8 cellular contexts compared by ENCODE assay signal in genomic region chr2:234951386-234952269, GRCh38. TPM values are rescaled to one million over a fixed set of nuclear protein-coding genes. Genes with fewer than 3 reads are reported as not detected.
DNase-seq lines count a peak whose midpoint lies in the region; ATAC-seq, FAIRE-seq and TF ChIP-seq lines count a peak whose summit lies in the region.

Gene SH3BP4, plus strand, starts transcription at chr2:234952017. Its CDS starts 82,986 bp downstream, at chr2:235035003.

- H3K9me3 ChIP-seq in Peyer's patch: no peaks in the 10 kb centered on the region
- H3K9me3 ChIP-seq in K562 (replicated peaks; ENCODE audit: control insufficient read depth, insufficient read depth, low read depth, low read length): no peaks in the 10 kb centered on the region
- no peaks in the 10 kb centered on the region for H3K9me3 ChIP-seq in hepatocyte (ENCODE audit: low read depth)
- no peaks in the 10 kb centered on the region for H3K9me3 ChIP-seq in prostate gland

- no peak for TF ChIP-seq RAD21 in K562 (CRISPR knock-in tag; conservative IDR thresholded peaks at IDR 0.05 in 1 of 2, IDR thresholded peaks at IDR 0.05 in 1 of 2)

- ATAC-seq in K562 (peak; percentile 77), GM18861 (IDR thresholded peaks at IDR 0.05; ENCODE audit: unreplicated experiment) (no peak), GM21786 (IDR thresholded peaks at IDR 0.05; ENCODE audit: unreplicated experiment) (no peak)

- H3K27ac ChIP-seq in Peyer's patch (peak within 1 kb of the TSS; percentile 65 to 87 (median 77)), K562 (ENCODE audit: extremely low read depth, low read depth, low read length) (no peak within 1 kb of the TSS), hepatocyte (peak within 1 kb of the TSS; percentile 94), prostate gland (peak within 1 kb of the TSS; percentile 89 to 95)

- H3K4me3 ChIP-seq in Peyer's patch (peak within 1 kb of the TSS; percentile 56 to 89 (median 64)), K562 (no peak within 1 kb of the TSS), hepatocyte (peak within 1 kb of the TSS; percentile 98), prostate gland (peak within 1 kb of the TSS; percentile 62 to 92)

- peak; percentile 3 for DNase-seq in stimulated activated naive CD4-positive, alpha-beta T cell treated with Interleukin-2 at 50 U/mL for 16 hours (lab: John Stamatoyannopoulos, UW)
- no peak for DNase-seq in stimulated activated naive CD4-positive, alpha-beta T cell (lab: John Stamatoyannopoulos, UW)
- DNase-seq in Peyer's patch: peak; percentile 38 to 89 (median 85)
- peak; percentile 11 to 81 (median 65) for DNase-seq in K562 (ENCODE audit: extremely low read depth in 1 of 4, low spot score in 3 of 4)
- DNase-seq in hepatocyte (ENCODE audit: low spot score): peak; percentile 95
- DNase-seq in prostate gland (ENCODE audit: low spot score): peak; percentile 92

- no peak for FAIRE-seq in K562 (lab: Jason Lieb, UNC)

- POLR2A ChIA-PET in K562 (lab: Yijun Ruan, JAX): no interaction called here

- CTCF ChIA-PET in K562 (lab: Yijun Ruan, JAX; ENCODE audit: low intra/inter-chr PET ratio): no interaction called here

- H4K20me1 ChIP-seq in K562 (replicated peaks; ENCODE audit: control insufficient read depth, insufficient read depth, low read length): no peaks in the 10 kb centered on the region
- H4K20me1 ChIP-seq in hepatocyte (ENCODE audit: insufficient read depth, poor library complexity, severe bottlenecking): peaks cover 3% of the 10 kb centered on the region

- no peak within 1 kb of the TSS for H2AFZ ChIP-seq in K562 (ENCODE audit: low read depth, low read length)
- peak within 1 kb of the TSS; percentile 86 for H2AFZ ChIP-seq in hepatocyte

- in situ Hi-C loops in K562 (cut with MboI): no loop called here

- H3K27me3 ChIP-seq in Peyer's patch: no peaks in the 10 kb centered on the region
- H3K27me3 ChIP-seq in K562 (ENCODE audit: control insufficient read depth in 2 of 2, insufficient read depth in 2 of 2, low read length in 2 of 2): peaks cover 0 to 20% of the 10 kb centered on the region in 2 experiments; a peak in 3 of 5 replicates
- no peaks in the 10 kb centered on the region for H3K27me3 ChIP-seq in hepatocyte
- H3K27me3 ChIP-seq in prostate gland (replicated peaks; ENCODE audit: insufficient read depth): no peaks in the 10 kb centered on the region

- 26% methylated on average over 31 of the region's 113 CpGs for WGBS in K562 (ENCODE audit: insufficient coverage, low coverage, missing lambda C conversion rate)
- 1% methylated on average over 40 of the region's 113 CpGs for WGBS in hepatocyte (ENCODE audit: low lambda C conversion rate, missing lambda C conversion rate)
- under 1% methylated on average over 55 of the region's 113 CpGs for WGBS in prostate gland

- intact Hi-C loops in K562 (cut with micrococcal nuclease) (no loop called here), prostate gland (cut with DNase I) (no loop called here)

- H3K9me1 ChIP-seq in K562 (ENCODE audit: control insufficient read depth, insufficient read depth, low read length): no peaks in the 10 kb centered on the region

- H3K36me3 ChIP-seq in Peyer's patch (no peaks in the 10 kb centered on the region), K562 (ENCODE audit: control insufficient read depth, insufficient read depth, low read length) (no peaks in the 10 kb centered on the region), hepatocyte (replicated peaks; ENCODE audit: insufficient read depth, low read depth) (no peaks in the 10 kb centered on the region), prostate gland (no peaks in the 10 kb centered on the region)

- H3K4me2 ChIP-seq in K562 (ENCODE audit: insufficient read depth, low read length): no peak within 1 kb of the TSS
- peak within 1 kb of the TSS; percentile 99 for H3K4me2 ChIP-seq in hepatocyte

- BruUV-seq in K562 (replicated peaks; lab: Mats Ljungman, UMichigan): no TSS peak

- H3K79me2 ChIP-seq in K562 (ENCODE audit: control insufficient read depth, insufficient read depth, low read length) (no peaks in the 10 kb centered on the region), hepatocyte (peaks cover 44% of the 10 kb centered on the region)

- H3K9me2 ChIP-seq in hepatocyte (replicated peaks; ENCODE audit: insufficient read depth): no peaks in the 10 kb centered on the region

- no peak within 1 kb of the TSS for H3K9ac ChIP-seq in K562 (ENCODE audit: insufficient read depth in 1 of 2, low read depth in 2 of 2, low read length in 2 of 2)

- TF ChIP-seq POLR2A in Peyer's patch (IDR thresholded peaks at IDR 0.05) (no peak), K562 (conservative IDR thresholded peaks at IDR 0.05) (no peak), prostate gland (IDR thresholded peaks at IDR 0.05) (peak; percentile 50)

- H3K4me1 ChIP-seq in Peyer's patch: peaks cover 0 to 38% (median 2%) of the 10 kb centered on the region in 4 donors
- H3K4me1 ChIP-seq in K562 (replicated peaks in 1 of 2; ENCODE audit: control insufficient read depth in 2 of 2, insufficient read depth in 2 of 2, low read length in 2 of 2): no peaks in the 10 kb centered on the region
- H3K4me1 ChIP-seq in hepatocyte (ENCODE audit: insufficient read depth): peaks cover 38% of the 10 kb centered on the region
- H3K4me1 ChIP-seq in prostate gland (replicated peaks): no peaks in the 10 kb centered on the region

- TF ChIP-seq CTCF in Peyer's patch (IDR thresholded peaks at IDR 0.05) (no peak), K562 (IDR thresholded peaks at IDR 0.05 in 2 of 3, conservative IDR thresholded peaks at IDR 0.05 in 1 of 3; ENCODE audit: insufficient read depth in 2 of 3, low read depth in 1 of 3, low read length in 3 of 3) (no peak), hepatocyte (IDR thresholded peaks at IDR 0.05; ENCODE audit: poor library complexity) (no peak), prostate gland (IDR thresholded peaks at IDR 0.05) (no peak)

- TF ChIP-seq EP300 in K562 (IDR thresholded peaks at IDR 0.05; ENCODE audit: low read length): no peak

TF ChIP-seq in K562, 482 proteins besides CTCF, POLR2A, EP300 and RAD21:
- no peak for TF ChIP-seq CHD2 (IDR thresholded peaks at IDR 0.05; ENCODE audit: low read depth, low read length)
- no peak for TF ChIP-seq RFX5 (IDR thresholded peaks at IDR 0.05; ENCODE audit: low read depth, low read length)
- no peak for TF ChIP-seq DPF2 (IDR thresholded peaks at IDR 0.05)
- TF ChIP-seq PHF21A (IDR thresholded peaks at IDR 0.05; ENCODE audit: borderline replicate concordance, low read depth): no peak
- no peak for TF ChIP-seq ILF3 (IDR thresholded peaks at IDR 0.05; ENCODE audit: borderline replicate concordance)
TF ChIP-seq in K562: peak in this region for 0.

RNA-seq across cellular contexts. Expression of gene SH3BP4, which starts in this region (rescaled TPM):
- total RNA-seq in Peyer's patch (10 to 100 TPM; 16.5 to 32.8 (median 26.4) TPM), K562 (2014; rRNA removed) (not detected in 2 replicates), K562 (2014; rRNA removed; fragmentation: Illumina TruSeq; extraction: Trizol) (not detected in 2 replicates), K562 (2015; rRNA removed; fragmentation: Illumina TruSeq; extraction: Trizol) (not detected in 2 replicates), K562 (2021) (0.22 and 0.27 TPM in 2 replicates), hepatocyte (32.0 and 35.9 TPM in 2 replicates), prostate gland (100 to 1,000 TPM in 1 of 2 donors, 10 to 100 TPM in 1; 86.7 to 134 TPM)
- total RNA-seq in K562 (2011; cell fraction: chromatin; rRNA removed; ENCODE audit: low replicate concordance): 0.39 and 0.65 TPM in 2 replicates
- 0.13 and 0.17 TPM in 2 replicates for total RNA-seq in K562 (2011; cell fraction: nucleolus; rRNA removed)
- 0.15 and 0.37 TPM in 2 replicates for total RNA-seq in K562 (2011; cell fraction: nucleoplasm; rRNA removed)
- polyA plus RNA-seq in K562 (2011; rRNA removed) (0.28 TPM in 1 of 2 replicates, not detected in the other), K562 (2014; fragmentation: Illumina TruSeq; extraction: Trizol) (not detected in 2 replicates), K562 (2014; fragmentation: Nextera tagmentation; extraction: Ambion mirVana) (not detected), K562 (2014; rRNA removed) (0.03 TPM in 1 of 2 replicates, not detected in the other), hepatocyte (20.3 and 23.3 TPM in 2 replicates)
- 0.01 and 0.30 TPM in 2 replicates for polyA plus RNA-seq in K562 (2011; cell fraction: cytosol; rRNA removed)
- 0.11 and 0.24 TPM in 2 replicates for polyA plus RNA-seq in K562 (2011; cell fraction: nucleus; rRNA removed)
- 0.01 TPM in 1 of 2 replicates, not detected in the other for polyA plus RNA-seq in K562 (2012)
- 0.06 and 0.18 TPM in 2 replicates for polyA minus RNA-seq in K562 (2011; rRNA and poly(A)+ RNA removed)
- polyA minus RNA-seq in K562 (2011; cell fraction: cytosol; rRNA and poly(A)+ RNA removed): 0.29 and 0.64 TPM in 2 replicates
- 0.11 and 0.13 TPM in 2 replicates for polyA minus RNA-seq in K562 (2011; cell fraction: nucleus; rRNA and poly(A)+ RNA removed)

Comparison
In these comparisons a context has a peak if more than half of its experiments do, and no peak if none do; other contexts are left out.
1. RNA of gene SH3BP4 (total RNA-seq): 86.7 to 134 TPM in prostate gland, 32.0 to 35.9 TPM in hepatocyte and 16.5 to 32.8 TPM in Peyer's patch; 0.13 to 0.65 TPM in K562; every median in the first group is over 10 times any median in the second.
2. RNA of gene SH3BP4 (polyA plus RNA-seq): 20.3 to 23.3 TPM in hepatocyte; 0.01 to 0.30 TPM in K562; every median in the first group is over 10 times any median in the second.
3. DNase-seq: peak in stimulated activated naive CD4-positive, alpha-beta T cell treated with Interleukin-2 at 50 U/mL for 16 hours (single experiment), Peyer's patch (3 of 3), hepatocyte (single experiment) and prostate gland (single experiment); none in stimulated activated naive CD4-positive, alpha-beta T cell (0 of 6).
4. Peak in DNase-seq and ATAC-seq in K562; RNA of the gene not detected or under 1 TPM.